9 cellular contexts compared by ENCODE assay signal in genomic region chr4:165698272-165698671, GRCh38.
"Had no signal": no experiment of that assay in that cellular context is flagged by ENCODE, and none has a peak within 500 bp of the region (broad histone marks: within the 10 kb centered on the region; RNA-seq: fewer than 3 reads in every experiment).

No MANE protein-coding gene starts in this region.

- H3K4me2 ChIP-seq: GM23338 had no signal

- H3K4me3 ChIP-seq: GM23338, K562 had no signal

- ATAC-seq: GM23338, HCT116, K562 had no signal

- H2AFZ ChIP-seq: GM23338 had no signal

- FAIRE-seq: H1, H54, HTR-8/SVneo, K562 had no signal

- DNase-seq: H9, IMR-90, KG1 had no signal
